1 cellular context compared by ENCODE assay signal in the genomic region with DNA sequence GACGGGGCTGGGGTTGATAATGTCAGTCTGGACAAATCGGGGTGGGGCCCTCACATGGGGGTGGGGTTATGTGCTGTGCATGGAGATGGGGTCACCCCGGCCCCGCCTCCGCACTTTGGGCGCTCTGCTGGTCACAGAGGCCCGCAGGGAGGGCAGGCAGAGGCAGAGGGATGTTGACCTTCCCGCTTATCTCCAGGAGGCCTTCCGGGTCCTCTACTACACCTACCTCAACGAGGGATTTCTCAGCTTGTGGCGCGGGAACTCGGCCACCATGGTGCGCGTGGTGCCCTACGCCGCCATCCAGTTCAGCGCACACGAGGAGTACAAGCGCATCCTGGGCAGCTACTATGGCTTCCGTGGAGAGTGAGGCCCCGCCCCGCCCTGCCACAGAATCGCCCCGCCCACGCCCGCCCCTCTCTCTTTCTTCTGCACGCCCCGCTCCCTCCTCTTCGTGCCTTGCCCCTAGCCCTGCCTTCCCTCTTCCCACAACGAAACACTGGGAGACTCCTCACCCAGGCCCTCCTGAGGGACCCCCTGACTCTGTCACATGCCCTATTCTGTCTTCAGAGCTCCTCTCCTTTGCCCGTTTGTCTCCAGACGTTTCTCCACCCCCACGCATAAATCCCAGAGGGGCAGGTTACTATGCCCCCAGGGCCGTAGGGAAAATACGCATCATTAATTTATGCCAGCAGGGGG.
TF ChIP-seq lines count a peak whose summit lies in the region.

No MANE protein-coding gene starts in this region.

TF ChIP-seq in HepG2, 621 proteins besides CTCF, POLR2A, EP300 and RAD21 (continued from another document and continues in another):
- TF ChIP-seq, protein P1, sequence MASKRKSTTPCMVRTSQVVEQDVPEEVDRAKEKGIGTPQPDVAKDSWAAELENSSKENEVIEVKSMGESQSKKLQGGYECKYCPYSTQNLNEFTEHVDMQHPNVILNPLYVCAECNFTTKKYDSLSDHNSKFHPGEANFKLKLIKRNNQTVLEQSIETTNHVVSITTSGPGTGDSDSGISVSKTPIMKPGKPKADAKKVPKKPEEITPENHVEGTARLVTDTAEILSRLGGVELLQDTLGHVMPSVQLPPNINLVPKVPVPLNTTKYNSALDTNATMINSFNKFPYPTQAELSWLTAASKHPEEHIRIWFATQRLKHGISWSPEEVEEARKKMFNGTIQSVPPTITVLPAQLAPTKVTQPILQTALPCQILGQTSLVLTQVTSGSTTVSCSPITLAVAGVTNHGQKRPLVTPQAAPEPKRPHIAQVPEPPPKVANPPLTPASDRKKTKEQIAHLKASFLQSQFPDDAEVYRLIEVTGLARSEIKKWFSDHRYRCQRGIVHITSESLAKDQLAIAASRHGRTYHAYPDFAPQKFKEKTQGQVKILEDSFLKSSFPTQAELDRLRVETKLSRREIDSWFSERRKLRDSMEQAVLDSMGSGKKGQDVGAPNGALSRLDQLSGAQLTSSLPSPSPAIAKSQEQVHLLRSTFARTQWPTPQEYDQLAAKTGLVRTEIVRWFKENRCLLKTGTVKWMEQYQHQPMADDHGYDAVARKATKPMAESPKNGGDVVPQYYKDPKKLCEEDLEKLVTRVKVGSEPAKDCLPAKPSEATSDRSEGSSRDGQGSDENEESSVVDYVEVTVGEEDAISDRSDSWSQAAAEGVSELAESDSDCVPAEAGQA (IDR thresholded peaks at IDR 0.05; ENCODE audit: low read depth), result peak; percentile 56; the same call in 1 of the 2 replicates
- TF ChIP-seq, protein P1 (CRISPR knock-in tag; IDR thresholded peaks at IDR 0.05; ENCODE audit: borderline replicate concordance), result no peak
- TF ChIP-seq IKZF5 (CRISPR knock-in tag; IDR thresholded peaks at IDR 0.05) (no peak), KDM2A (CRISPR knock-in tag; IDR thresholded peaks at IDR 0.05; ENCODE audit: borderline replicate concordance, low read depth) (peak; percentile 38; the same call in 1 of the 2 replicates), ZNF431 (CRISPR knock-in tag; IDR thresholded peaks at IDR 0.05; ENCODE audit: borderline replicate concordance, low read depth) (no peak), ZBTB40 (IDR thresholded peaks at IDR 0.05) (no peak), ZBTB40 (CRISPR knock-in tag; IDR thresholded peaks at IDR 0.05) (no peak), NCOA1 (CRISPR knock-in tag; IDR thresholded peaks at IDR 0.05) (no peak), PPARG (CRISPR knock-in tag; conservative IDR thresholded peaks at IDR 0.05) (0 out of 2 replicates have a peak, but pooled peaks have one; percentile 15), RARG (CRISPR knock-in tag; IDR thresholded peaks at IDR 0.05; ENCODE audit: low read depth) (no peak), ZNF703 (CRISPR knock-in tag; IDR thresholded peaks at IDR 0.05; ENCODE audit: borderline replicate concordance) (no peak), LCORL (IDR thresholded peaks at IDR 0.05) (no peak), LCORL (CRISPR knock-in tag; IDR thresholded peaks at IDR 0.05) (no peak), MATR3 (CRISPR knock-in tag; IDR thresholded peaks at IDR 0.05) (no peak), NR2F1 (CRISPR knock-in tag; IDR thresholded peaks at IDR 0.05) (no peak), MTA1 (CRISPR knock-in tag; IDR thresholded peaks at IDR 0.05; ENCODE audit: borderline replicate concordance) (peak; percentile 17; the same call in 1 of the 2 replicates), RBM39 (IDR thresholded peaks at IDR 0.05; ENCODE audit: low read depth, low read length, poor library complexity, severe bottlenecking) (peak; percentile 39), ESRRA (CRISPR knock-in tag; IDR thresholded peaks at IDR 0.05; ENCODE audit: low read depth) (0 out of 2 replicates have a peak, but pooled peaks have one; percentile 28), ARNT (IDR thresholded peaks at IDR 0.05) (no peak), NFE2L2 (IDR thresholded peaks at IDR 0.05; ENCODE audit: low read length) (no peak), SYNCRIP (IDR thresholded peaks at IDR 0.05; ENCODE audit: insufficient read depth, low read depth, low read length) (no peak), GPN1 (CRISPR knock-in tag; IDR thresholded peaks at IDR 0.05; ENCODE audit: borderline replicate concordance) (no peak), ZNF724P (CRISPR knock-in tag; IDR thresholded peaks at IDR 0.05; ENCODE audit: borderline replicate concordance) (no peak), TEAD3 (CRISPR knock-in tag; optimal IDR thresholded peaks at IDR 0.05; ENCODE audit: borderline replicate concordance) (peak; percentile 39), HMGXB3 (CRISPR knock-in tag; IDR thresholded peaks at IDR 0.05; ENCODE audit: borderline replicate concordance) (no peak), GATAD2A (CRISPR knock-in tag; IDR thresholded peaks at IDR 0.05) (0 out of 2 replicates have a peak, but pooled peaks have one; percentile 12)
- TF ChIP-seq, protein P2, sequence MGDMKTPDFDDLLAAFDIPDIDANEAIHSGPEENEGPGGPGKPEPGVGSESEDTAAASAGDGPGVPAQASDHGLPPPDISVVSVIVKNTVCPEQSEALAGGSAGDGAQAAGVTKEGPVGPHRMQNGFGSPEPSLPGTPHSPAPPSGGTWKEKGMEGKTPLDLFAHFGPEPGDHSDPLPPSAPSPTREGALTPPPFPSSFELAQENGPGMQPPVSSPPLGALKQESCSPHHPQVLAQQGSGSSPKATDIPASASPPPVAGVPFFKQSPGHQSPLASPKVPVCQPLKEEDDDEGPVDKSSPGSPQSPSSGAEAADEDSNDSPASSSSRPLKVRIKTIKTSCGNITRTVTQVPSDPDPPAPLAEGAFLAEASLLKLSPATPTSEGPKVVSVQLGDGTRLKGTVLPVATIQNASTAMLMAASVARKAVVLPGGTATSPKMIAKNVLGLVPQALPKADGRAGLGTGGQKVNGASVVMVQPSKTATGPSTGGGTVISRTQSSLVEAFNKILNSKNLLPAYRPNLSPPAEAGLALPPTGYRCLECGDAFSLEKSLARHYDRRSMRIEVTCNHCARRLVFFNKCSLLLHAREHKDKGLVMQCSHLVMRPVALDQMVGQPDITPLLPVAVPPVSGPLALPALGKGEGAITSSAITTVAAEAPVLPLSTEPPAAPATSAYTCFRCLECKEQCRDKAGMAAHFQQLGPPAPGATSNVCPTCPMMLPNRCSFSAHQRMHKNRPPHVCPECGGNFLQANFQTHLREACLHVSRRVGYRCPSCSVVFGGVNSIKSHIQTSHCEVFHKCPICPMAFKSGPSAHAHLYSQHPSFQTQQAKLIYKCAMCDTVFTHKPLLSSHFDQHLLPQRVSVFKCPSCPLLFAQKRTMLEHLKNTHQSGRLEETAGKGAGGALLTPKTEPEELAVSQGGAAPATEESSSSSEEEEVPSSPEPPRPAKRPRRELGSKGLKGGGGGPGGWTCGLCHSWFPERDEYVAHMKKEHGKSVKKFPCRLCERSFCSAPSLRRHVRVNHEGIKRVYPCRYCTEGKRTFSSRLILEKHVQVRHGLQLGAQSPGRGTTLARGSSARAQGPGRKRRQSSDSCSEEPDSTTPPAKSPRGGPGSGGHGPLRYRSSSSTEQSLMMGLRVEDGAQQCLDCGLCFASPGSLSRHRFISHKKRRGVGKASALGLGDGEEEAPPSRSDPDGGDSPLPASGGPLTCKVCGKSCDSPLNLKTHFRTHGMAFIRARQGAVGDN (CRISPR knock-in tag; IDR thresholded peaks at IDR 0.05), result peak; percentile 78
